ENCODE assay signal across 31 cellular contexts in genomic region chrY:17018126-17018525, GRCh38.
A peak's percentile ranks its signal among the peaks of the same experiment; 100 is the strongest.
DNase-seq lines count a peak whose midpoint lies in the region; ATAC-seq and TF ChIP-seq lines count a peak whose summit lies in the region.
"Had no signal": no experiment of that assay in that cellular context is flagged by ENCODE, and none has a peak within 500 bp of the region (broad histone marks: within the 10 kb centered on the region; RNA-seq: fewer than 3 reads in every experiment).

No MANE protein-coding gene starts in this region.

- no peak overlapping the region for H3K4me3 ChIP-seq in left ventricle myocardium inferior
- H3K4me3 ChIP-seq in right atrium auricular region: no peak overlapping the region
- H3K4me3 ChIP-seq: A549; BLaER1; BLaER1 treated with 17β-estradiol and CSF1 and Interleukin-3, amounts not matched to agents 10 nM and 100 nM had no signal

- TF ChIP-seq CTCF in left ventricle myocardium inferior (IDR thresholded peaks at IDR 0.05; ENCODE audit: borderline replicate concordance): no peak
- TF ChIP-seq CTCF in right atrium auricular region (IDR thresholded peaks at IDR 0.05): no peak

- no peak overlapping the region for H3K27ac ChIP-seq in left ventricle myocardium inferior (replicated peaks)
- no peak overlapping the region for H3K27ac ChIP-seq in right atrium auricular region
- H3K27ac ChIP-seq: 22Rv1; A549; BLaER1; BLaER1 treated with 17β-estradiol and CSF1 and Interleukin-3, amounts not matched to agents 10 nM and 100 nM; C4-2B had no signal

- H3K9me3 ChIP-seq in left ventricle myocardium inferior (replicated peaks) (no peaks in the 10 kb centered on the region), right atrium auricular region (no peaks in the 10 kb centered on the region)
- H3K9me3 ChIP-seq: A549; BE2C; BLaER1; BLaER1 treated with 17β-estradiol and CSF1 and Interleukin-3, amounts not matched to agents 10 nM and 100 nM; Caco-2 had no signal

- H3K36me3 ChIP-seq in left ventricle myocardium inferior (no peaks in the 10 kb centered on the region), right atrium auricular region (no peaks in the 10 kb centered on the region)
- H3K36me3 ChIP-seq: BE2C; BLaER1; BLaER1 treated with 17β-estradiol and CSF1 and Interleukin-3, amounts not matched to agents 10 nM and 100 nM had no signal

- no peaks in the 10 kb centered on the region for H3K4me1 ChIP-seq in left ventricle myocardium inferior
- H3K4me1 ChIP-seq in right atrium auricular region: no peaks in the 10 kb centered on the region
- H3K4me1 ChIP-seq: A549; BE2C; BLaER1; BLaER1 treated with 17β-estradiol and CSF1 and Interleukin-3, amounts not matched to agents 10 nM and 100 nM; Caco-2 had no signal

- ATAC-seq in Right ventricle myocardium inferior (peak; percentile 34), Right ventricle myocardium superior (ENCODE audit: poor library complexity) (peak; percentile 36), left cardiac atrium (no peak), left ventricle myocardium superior (peak; percentile 59)
- ATAC-seq: A549; CD8-positive, alpha-beta T cell had no signal

- DNase-seq in Right ventricle myocardium inferior (ENCODE audit: missing footprints) (no peak), left ventricle myocardium inferior (no peak), Right ventricle myocardium superior (no peak), left cardiac atrium (no peak), left ventricle myocardium superior (no peak), right atrium auricular region (ENCODE audit: low spot score) (no peak)
- DNase-seq: 8988T; ACHN; AML-193; BE2C; C1 segment of cervical spinal cord; Caco-2; Calu3; CD4-positive, alpha-beta memory T cell; CD4-positive, alpha-beta T cell; CD4-positive, CD25-positive, alpha-beta regulatory T cell; CD8-positive, alpha-beta memory T cell; CD8-positive, alpha-beta T cell; COR-L47; DMS 273 treated with DMSO at 0.1 percent for 48 hours; DMS153; DMS53; DMS79; DMS79 treated with DMSO at 0.1 percent for 48 hours; DND-41; EL had no signal

- H3K27me3 ChIP-seq in left ventricle myocardium inferior (ENCODE audit: low read depth): no peaks in the 10 kb centered on the region
- H3K27me3 ChIP-seq in right atrium auricular region: no peaks in the 10 kb centered on the region
- H3K27me3 ChIP-seq: BE2C; BLaER1; BLaER1 treated with 17β-estradiol and CSF1 and Interleukin-3, amounts not matched to agents 10 nM and 100 nM had no signal

- intact Hi-C loops in Right ventricle myocardium inferior (cut with DNase I): no loop called here
- intact Hi-C loops in left ventricle myocardium inferior (cut with micrococcal nuclease): no loop called here
- intact Hi-C loops in Right ventricle myocardium superior (cut with DNase I): no loop called here
- intact Hi-C loops in left cardiac atrium (cut with DNase I): no loop called here
- intact Hi-C loops in left ventricle myocardium superior (cut with micrococcal nuclease): no loop called here

Comparison
In these comparisons a context has a peak if more than half of its experiments do, and no peak if none do; other contexts are left out.
1. ATAC-seq: peak in Right ventricle myocardium inferior (single experiment), Right ventricle myocardium superior (single experiment) and left ventricle myocardium superior (single experiment); none in left cardiac atrium (0 of 2).